19 cellular contexts compared by ENCODE assay signal in the genomic region with DNA sequence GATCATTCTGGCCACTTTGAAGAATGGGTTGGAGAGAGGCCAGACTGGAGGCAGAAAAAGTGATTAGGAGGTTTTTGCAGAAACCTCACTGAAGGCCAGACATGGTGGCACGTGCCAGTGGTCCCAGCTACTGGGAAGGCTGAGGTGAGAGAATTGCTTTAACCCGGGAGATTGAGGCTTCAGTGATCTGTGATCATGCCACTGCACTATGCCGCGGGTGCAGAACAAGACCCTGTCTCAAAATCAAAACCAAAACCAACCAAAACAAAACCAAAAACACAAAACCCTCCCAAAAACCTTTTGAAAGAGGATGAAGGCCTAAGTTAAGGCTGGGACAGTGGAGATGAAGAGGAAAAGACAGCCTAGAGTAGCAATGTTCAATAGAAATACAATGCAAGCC. TPM values are rescaled to one million over a fixed set of nuclear protein-coding genes. Genes with fewer than 3 reads are reported as not detected.
DNase-seq lines count a peak whose midpoint lies in the region; ATAC-seq, FAIRE-seq and TF ChIP-seq lines count a peak whose summit lies in the region.
"Had no signal": no experiment of that assay in that cellular context is flagged by ENCODE, and none has a peak within 500 bp of the region (broad histone marks: within the 10 kb centered on the region; RNA-seq: fewer than 3 reads in every experiment).

No MANE protein-coding gene starts in this region.

- POLR2A ChIA-PET in CD8-positive, alpha-beta memory T cell (lab: Charles Lee): no interaction called here
- POLR2A ChIA-PET in activated CD8-positive, alpha-beta T cell treated with anti-CD3 and anti-CD28 coated beads for 36 hours (lab: Charles Lee): no interaction called here
- POLR2A ChIA-PET in endothelial cell of umbilical vein (lab: Charles Lee): no interaction called here

- peak overlapping the region in 1 of 7 donors; percentile 2 for H3K4me3 Mint-ChIP-seq in CD8-positive, alpha-beta memory T cell
- no peak overlapping the region for H3K4me3 Mint-ChIP-seq in activated CD8-positive, alpha-beta T cell treated with anti-CD3 and anti-CD28 coated beads for 36 hours
- no peak overlapping the region for H3K4me3 Mint-ChIP-seq in osteocyte (ENCODE audit: unreplicated experiment)
- H3K4me3 Mint-ChIP-seq: CD4-positive, CD25-positive, alpha-beta regulatory T cell had no signal

- DNase-seq in CD8-positive, alpha-beta memory T cell: no peak
- no peak for DNase-seq in activated CD8-positive, alpha-beta T cell treated with anti-CD3 and anti-CD28 coated beads for 36 hours
- DNase-seq in endothelial cell of umbilical vein (ENCODE audit: low read depth, low spot score) (no peak), osteocyte (ENCODE audit: extremely low spot score, unreplicated experiment) (peak; percentile 30), NCI-H1436 treated with DMSO at 0.1 percent for 48 hours (lab: John Stamatoyannopoulos, UW) (no peak), MG63 (no peak)
- DNase-seq: ACHN; BE2C; C1 segment of cervical spinal cord; Caco-2; CD4-positive, CD25-positive, alpha-beta regulatory T cell; GM23248 had no signal

- TF ChIP-seq CTCF in activated CD8-positive, alpha-beta T cell treated with anti-CD3 and anti-CD28 coated beads for 36 hours (IDR thresholded peaks at IDR 0.05): no peak
- no peak for TF ChIP-seq CTCF in endothelial cell of umbilical vein (IDR thresholded peaks at IDR 0.05; ENCODE audit: extremely low read depth in 1 of 2, insufficient read depth in 1 of 2, low read depth in 1 of 2, low read length in 2 of 2)
- TF ChIP-seq CTCF in osteocyte (IDR thresholded peaks at IDR 0.05): no peak

- H2AFZ ChIP-seq in endothelial cell of umbilical vein (ENCODE audit: low read depth, low read length): no peak overlapping the region
- H2AFZ ChIP-seq: GM23248 had no signal

- H3K4me3 ChIP-seq in CD8-positive, alpha-beta memory T cell (ENCODE audit: low read length): no peak overlapping the region
- H3K4me3 ChIP-seq in endothelial cell of umbilical vein (replicated peaks in 1 of 3; ENCODE audit: insufficient read depth in 1 of 3, low read depth in 1 of 3, low read length in 3 of 3) (no peak overlapping the region), MG63 (no peak overlapping the region)
- H3K4me3 ChIP-seq: GM23248, HAP-1, K562 had no signal

- H3K27ac ChIP-seq in CD8-positive, alpha-beta memory T cell (ENCODE audit: low read depth, low read length): no peak overlapping the region
- H3K27ac ChIP-seq in endothelial cell of umbilical vein (ENCODE audit: insufficient read depth, low read depth, low read length): peak overlapping the region; percentile 53
- H3K27ac ChIP-seq: GM23248 had no signal

- no peak overlapping the region for H3K9ac ChIP-seq in endothelial cell of umbilical vein (replicated peaks; ENCODE audit: extremely low read depth, insufficient read depth, low read length)
- H3K9ac ChIP-seq: GM23248 had no signal

- peak overlapping the region; percentile 3 for H3K4me2 ChIP-seq in endothelial cell of umbilical vein (ENCODE audit: insufficient read depth, low read length)

- CTCF ChIA-PET in CD8-positive, alpha-beta memory T cell (lab: Charles Lee): no interaction called here
- CTCF ChIA-PET in activated CD8-positive, alpha-beta T cell treated with anti-CD3 and anti-CD28 coated beads for 36 hours (lab: Charles Lee): no interaction called here
- CTCF ChIA-PET in endothelial cell of umbilical vein (lab: Charles Lee): no interaction called here

- H4K20me1 ChIP-seq in endothelial cell of umbilical vein (replicated peaks; ENCODE audit: control insufficient read depth, extremely low read depth, insufficient read depth, low read length): no peaks in the 10 kb centered on the region

- H3K9me1 ChIP-seq in endothelial cell of umbilical vein (replicated peaks; ENCODE audit: control insufficient read depth, extremely low read depth, insufficient read depth, low read length): no peaks in the 10 kb centered on the region

- peaks cover 5% of the 10 kb centered on the region for H3K4me1 ChIP-seq in CD8-positive, alpha-beta memory T cell (ENCODE audit: insufficient read depth, low read length)
- peaks cover 25% of the 10 kb centered on the region for H3K4me1 ChIP-seq in endothelial cell of umbilical vein (ENCODE audit: control insufficient read depth, extremely low read depth, insufficient read depth, low read length)
- H3K4me1 ChIP-seq: BE2C, Caco-2, HAP-1 had no signal

- peaks cover 18 to 22% (median 20%) of the 10 kb centered on the region in 3 donors for H3K4me1 Mint-ChIP-seq in CD8-positive, alpha-beta memory T cell
- peaks cover 12% of the 10 kb centered on the region for H3K4me1 Mint-ChIP-seq in activated CD8-positive, alpha-beta T cell treated with anti-CD3 and anti-CD28 coated beads for 36 hours (ENCODE audit: low read depth)
- H3K4me1 Mint-ChIP-seq in osteocyte (ENCODE audit: unreplicated experiment): peaks cover 2% of the 10 kb centered on the region

- peaks cover 21% of the 10 kb centered on the region for H3K79me2 ChIP-seq in endothelial cell of umbilical vein (ENCODE audit: control insufficient read depth, insufficient read depth, low read length)

- no peaks in the 10 kb centered on the region for H3K9me3 ChIP-seq in CD8-positive, alpha-beta memory T cell (ENCODE audit: low read length)
- H3K9me3 ChIP-seq in endothelial cell of umbilical vein (replicated peaks; ENCODE audit: control insufficient read depth, insufficient read depth, low read length) (no peaks in the 10 kb centered on the region), MG63 (no peaks in the 10 kb centered on the region; the same call in 1 of the 2 replicates)
- H3K9me3 ChIP-seq: BE2C, Caco-2, HAP-1 had no signal

- ATAC-seq in activated CD8-positive, alpha-beta T cell treated with anti-CD3 and anti-CD28 coated beads for 36 hours: no peak
- ATAC-seq in HG03175 (IDR thresholded peaks at IDR 0.05; ENCODE audit: unreplicated experiment): no peak
- ATAC-seq: K562 had no signal

- H3K36me3 Mint-ChIP-seq in CD8-positive, alpha-beta memory T cell: peaks cover 2 to 6% (median 3%) of the 10 kb centered on the region in 3 donors
- H3K36me3 Mint-ChIP-seq in activated CD8-positive, alpha-beta T cell treated with anti-CD3 and anti-CD28 coated beads for 36 hours (ENCODE audit: low read depth): no peaks in the 10 kb centered on the region
- H3K36me3 Mint-ChIP-seq in osteocyte (ENCODE audit: unreplicated experiment): peaks cover 5% of the 10 kb centered on the region

- H3K27me3 Mint-ChIP-seq in CD8-positive, alpha-beta memory T cell: peaks cover 0 to 2% of the 10 kb centered on the region in 2 donors
- H3K27me3 Mint-ChIP-seq in activated CD8-positive, alpha-beta T cell treated with anti-CD3 and anti-CD28 coated beads for 36 hours: no peaks in the 10 kb centered on the region
- no peaks in the 10 kb centered on the region for H3K27me3 Mint-ChIP-seq in osteocyte (ENCODE audit: unreplicated experiment)

- intact Hi-C loops in activated CD8-positive, alpha-beta T cell treated with anti-CD3 and anti-CD28 coated beads for 36 hours (cut with micrococcal nuclease): no loop called here
- intact Hi-C loops in endothelial cell of umbilical vein (cut with micrococcal nuclease): no loop called here

- no peak for TF ChIP-seq POLR2A in endothelial cell of umbilical vein (IDR thresholded peaks at IDR 0.05; ENCODE audit: low read depth, low read length)

- no TSS peak for BruUV-seq in endothelial cell of umbilical vein (replicated peaks; lab: Mats Ljungman, UMichigan)

- H3K9me3 Mint-ChIP-seq in CD8-positive, alpha-beta memory T cell: peaks cover 5 to 9% (median 7%) of the 10 kb centered on the region in 5 donors
- peaks cover 5% of the 10 kb centered on the region for H3K9me3 Mint-ChIP-seq in activated CD8-positive, alpha-beta T cell treated with anti-CD3 and anti-CD28 coated beads for 36 hours
- peaks cover 8% of the 10 kb centered on the region for H3K9me3 Mint-ChIP-seq in osteocyte (ENCODE audit: unreplicated experiment)

- dilution Hi-C loops in endothelial cell of umbilical vein (cut with MboI; ENCODE audit: extremely low pct_ligation_motif_present, low sequenced_read_pairs): no loop called here

- peak overlapping the region in 5 of 8 donors; percentile 4 to 94 (median 64) for H3K27ac Mint-ChIP-seq in CD8-positive, alpha-beta memory T cell
- H3K27ac Mint-ChIP-seq in activated CD8-positive, alpha-beta T cell treated with anti-CD3 and anti-CD28 coated beads for 36 hours: peak overlapping the region; percentile 46
- H3K27ac Mint-ChIP-seq in osteocyte (ENCODE audit: unreplicated experiment): no peak overlapping the region
- H3K27ac Mint-ChIP-seq: CD4-positive, CD25-positive, alpha-beta regulatory T cell had no signal

- no peak for FAIRE-seq in endothelial cell of umbilical vein (lab: Jason Lieb, UNC)
- FAIRE-seq: D721Med, G401.6, GM12892, K562 had no signal

- no peaks in the 10 kb centered on the region for H3K36me3 ChIP-seq in CD8-positive, alpha-beta memory T cell (ENCODE audit: insufficient read depth, low read length)
- H3K36me3 ChIP-seq in endothelial cell of umbilical vein (ENCODE audit: control insufficient read depth in 2 of 2, extremely low read depth in 1 of 2, insufficient read depth in 2 of 2, low read length in 2 of 2) (peaks cover 4 to 11% of the 10 kb centered on the region in 2 experiments), MG63 (no peaks in the 10 kb centered on the region)
- H3K36me3 ChIP-seq: BE2C, HAP-1 had no signal

- H3K27me3 ChIP-seq in CD8-positive, alpha-beta memory T cell (ENCODE audit: insufficient read depth, low read length, poor library complexity, severe bottlenecking): no peaks in the 10 kb centered on the region
- H3K27me3 ChIP-seq in endothelial cell of umbilical vein (ENCODE audit: control insufficient read depth in 2 of 2, insufficient read depth in 2 of 2, low read length in 2 of 2) (no peaks in the 10 kb centered on the region), MG63 (no peaks in the 10 kb centered on the region)
- H3K27me3 ChIP-seq: BE2C had no signal

TF ChIP-seq in endothelial cell of umbilical vein, 7 proteins besides CTCF, POLR2A, EP300 and RAD21 (continues in another document):
- no peak for TF ChIP-seq EZH2 (IDR thresholded peaks at IDR 0.05; ENCODE audit: borderline replicate concordance, low read depth, low read length, severe bottlenecking)
- TF ChIP-seq JUN (IDR thresholded peaks at IDR 0.05; ENCODE audit: borderline replicate concordance, insufficient read depth, insufficient read length, low read depth): no peak

RNA-seq across cellular contexts. Expression of gene CFAP54, which starts 15.2 kb away (rescaled TPM):
- total RNA-seq in CD8-positive, alpha-beta memory T cell: under 1 TPM; 0.66 to 0.88 TPM
- polyA plus RNA-seq in CD8-positive, alpha-beta memory T cell: 0.08 TPM
- total RNA-seq in activated CD8-positive, alpha-beta T cell treated with anti-CD3 and anti-CD28 coated beads for 36 hours: under 1 TPM; 0.38 to 0.45 TPM
- total RNA-seq in endothelial cell of umbilical vein: 21.5 and 26.9 TPM in 2 replicates
- 3.2 and 3.6 TPM in 2 replicates for polyA plus RNA-seq in endothelial cell of umbilical vein
- polyA plus RNA-seq in endothelial cell of umbilical vein (2011; cell fraction: cytosol; rRNA removed): 2.2 and 3.3 TPM in 2 replicates
- polyA plus RNA-seq in endothelial cell of umbilical vein (2011; cell fraction: nucleus; rRNA removed): 38.2 and 38.5 TPM in 2 replicates
- 9.6 and 9.9 TPM in 2 replicates for polyA plus RNA-seq in endothelial cell of umbilical vein (2012)
- 56.8 and 67.7 TPM in 2 replicates for polyA minus RNA-seq in endothelial cell of umbilical vein
- polyA minus RNA-seq in endothelial cell of umbilical vein (2011; cell fraction: cytosol; rRNA and poly(A)+ RNA removed): not detected
- polyA minus RNA-seq in endothelial cell of umbilical vein (2011; cell fraction: nucleus; rRNA and poly(A)+ RNA removed): 189 and 243 TPM in 2 replicates
- total RNA-seq in osteocyte: 0.24 and 0.73 TPM in 2 replicates
- total RNA-seq in MG63 (2014; rRNA removed; shearing (Covaris generic); ENCODE audit: low replicate concordance): not detected in 2 replicates
- total RNA-seq: HT-29 had no signal

Comparison
In these comparisons a context has a peak if more than half of its experiments do, and no peak if none do; other contexts are left out.
1. RNA of gene CFAP54, which starts 15.2 kb away (total RNA-seq): 21.5 to 26.9 TPM in endothelial cell of umbilical vein; 0.66 to 0.88 TPM in CD8-positive, alpha-beta memory T cell, 0.24 to 0.73 TPM in osteocyte, 0.38 to 0.45 TPM in activated CD8-positive, alpha-beta T cell treated with anti-CD3 and anti-CD28 coated beads for 36 hours and not detected in MG63; every median in the first group is over 10 times any median in the second.